In genomic region chr11:27205269-27205668, GRCh38 we compare ENCODE assay signal across 22 cellular contexts.
A peak's percentile ranks its signal among the peaks of the same experiment; 100 is the strongest.
DNase-seq lines count a peak whose midpoint lies in the region; ATAC-seq and TF ChIP-seq lines count a peak whose summit lies in the region.
"Had no signal": no experiment of that assay in that cellular context is flagged by ENCODE, and none has a peak within 500 bp of the region (broad histone marks: within the 10 kb centered on the region; RNA-seq: fewer than 3 reads in every experiment).

No MANE protein-coding gene starts in this region.

- H2BK20ac ChIP-seq in IMR-90 (ENCODE audit: low read depth, low read length): no peak overlapping the region

- H3K36me3 ChIP-seq in IMR-90 (ENCODE audit: control insufficient read depth, insufficient read depth, low read length): no peaks in the 10 kb centered on the region
- no peaks in the 10 kb centered on the region for H3K36me3 ChIP-seq in hepatocyte (replicated peaks; ENCODE audit: insufficient read depth, low read depth)
- no peaks in the 10 kb centered on the region for H3K36me3 ChIP-seq in sigmoid colon
- H3K36me3 ChIP-seq in PC-9 (ENCODE audit: low read depth): no peaks in the 10 kb centered on the region
- H3K36me3 ChIP-seq: esophagus muscularis mucosa, gastrocnemius medialis, tibial nerve had no signal

- no peak overlapping the region for H3K9ac ChIP-seq in IMR-90 (ENCODE audit: low read depth, low read length)
- H3K9ac ChIP-seq: parathyroid adenoma had no signal

- H3K27ac Mint-ChIP-seq in activated CD4-positive, alpha-beta T cell treated with anti-CD3 and anti-CD28 coated beads for 36 hours: no peak overlapping the region
- H3K27ac Mint-ChIP-seq: activated naive CD4-positive, alpha-beta T cell treated with anti-CD3 and anti-CD28 coated beads, Interleukin-2, amount 10 ng/mL, durations not matched to agents 7 days and 5 days; activated T-cell treated with anti-CD3 and anti-CD28 coated beads, Interleukin-2, amount 50 U/mL, for 72 hours; IgD-negative memory B cell had no signal

- BruUV-seq in IMR-90 (replicated peaks; lab: Mats Ljungman, UMichigan) (no TSS peak), PC-9 (replicated peaks; lab: Mats Ljungman, UMichigan) (no TSS peak)

- no peak overlapping the region for H4K5ac ChIP-seq in IMR-90 (ENCODE audit: low read depth, low read length)

- intact Hi-C loops in IMR-90 (cut with micrococcal nuclease) (no loop called here), sigmoid colon (cut with DNase I) (no loop called here), PC-9 (cut with micrococcal nuclease; ENCODE audit: unreplicated experiment) (loop anchor here (10.0 kb wide), 1 partner anchor 80 kb away; no protein-coding TSS in a partner anchor)
- intact Hi-C loops in activated CD4-positive, alpha-beta T cell treated with anti-CD3 and anti-CD28 coated beads for 36 hours (cut with DNase I, micrococcal nuclease): no loop called here

- no peak overlapping the region for H3K4ac ChIP-seq in IMR-90 (ENCODE audit: low read depth, low read length)

- H3K27ac ChIP-seq in IMR-90 (ENCODE audit: insufficient read depth, low read length) (no peak overlapping the region), hepatocyte (peak overlapping the region; percentile 83), sigmoid colon (peak overlapping the region in 3 of 4 donors; percentile 13 to 81 (median 78)), PC-9 (no peak overlapping the region)
- H3K27ac ChIP-seq: esophagus muscularis mucosa, gastrocnemius medialis, parathyroid adenoma, tibial nerve had no signal

- H4K20me1 ChIP-seq in IMR-90 (ENCODE audit: insufficient read depth, low read length) (no peaks in the 10 kb centered on the region), hepatocyte (ENCODE audit: insufficient read depth, poor library complexity, severe bottlenecking) (no peaks in the 10 kb centered on the region), PC-9 (ENCODE audit: insufficient read depth) (no peaks in the 10 kb centered on the region)

- CTCF ChIA-PET in IMR-90 (lab: Yijun Ruan, JAX): interaction anchor here (1.1 kb wide), 2 partner anchors 91 to 281 kb away, joined by 3 read pairs; no protein-coding TSS in a partner anchor
- CTCF ChIA-PET in PC-9 (lab: Charles Lee): interaction anchor here (1.0 kb wide), 1 partner anchor 91 kb away, joined by 3 read pairs; no protein-coding TSS in a partner anchor
- CTCF ChIA-PET in activated CD4-positive, alpha-beta T cell treated with anti-CD3 and anti-CD28 coated beads for 36 hours (lab: Charles Lee): no interaction called here

- no peak overlapping the region for H3K56ac ChIP-seq in IMR-90 (ENCODE audit: extremely low read depth, insufficient read depth, low read length)

- H4K8ac ChIP-seq in IMR-90 (ENCODE audit: low read depth in 2 of 2, low read length in 2 of 2): no peak overlapping the region

- no peak for TF ChIP-seq POLR2A in IMR-90 (IDR thresholded peaks at IDR 0.05; ENCODE audit: low read depth, low read length)
- TF ChIP-seq POLR2A in sigmoid colon (IDR thresholded peaks at IDR 0.05): no peak

- no peaks in the 10 kb centered on the region for H3K79me2 ChIP-seq in hepatocyte
- H3K79me2 ChIP-seq in PC-9 (ENCODE audit: low read depth): no peaks in the 10 kb centered on the region
- H3K79me2 ChIP-seq: parathyroid adenoma had no signal

- no peaks in the 10 kb centered on the region for H3K9me3 Mint-ChIP-seq in activated CD4-positive, alpha-beta T cell treated with anti-CD3 and anti-CD28 coated beads for 36 hours (ENCODE audit: low read depth)
- H3K9me3 Mint-ChIP-seq: activated naive CD4-positive, alpha-beta T cell treated with anti-CD3 and anti-CD28 coated beads, Interleukin-2, amount 10 ng/mL, durations not matched to agents 7 days and 5 days; activated T-cell treated with anti-CD3 and anti-CD28 coated beads, Interleukin-2, amount 50 U/mL, for 72 hours; H9; IgD-negative memory B cell had no signal

- peaks cover 3% of the 10 kb centered on the region for H3K4me1 ChIP-seq in IMR-90 (ENCODE audit: control insufficient read depth, insufficient read depth, low read length)
- H3K4me1 ChIP-seq in hepatocyte (ENCODE audit: insufficient read depth): peaks cover 72% of the 10 kb centered on the region
- H3K4me1 ChIP-seq in sigmoid colon: peaks cover 0 to 71% (median 55%) of the 10 kb centered on the region in 4 donors
- peaks cover 48% of the 10 kb centered on the region for H3K4me1 ChIP-seq in PC-9 (replicated peaks; ENCODE audit: insufficient read depth)
- H3K4me1 ChIP-seq: parathyroid adenoma had no signal

- H3F3A ChIP-seq in PC-9 (ENCODE audit: insufficient read depth, low read depth): peaks cover 14% of the 10 kb centered on the region; the same call in 1 of the 2 replicates

- 50% methylated on average over 2 of the region's 3 CpGs; no CpG with 5 or more reads in 1 of the 2 experiments for WGBS in IMR-90 (ENCODE audit: extremely low coverage in 2 of 2, insufficient read length in 1 of 2), 2 experiments
- WGBS in hepatocyte (ENCODE audit: low lambda C conversion rate, missing lambda C conversion rate): 20% methylated on average over 3 of the region's 3 CpGs
- WGBS in sigmoid colon, 2 donors: 7 to 40% methylated on average over 3 of the region's 3 CpGs

- no peaks in the 10 kb centered on the region for H3K36me3 Mint-ChIP-seq in activated CD4-positive, alpha-beta T cell treated with anti-CD3 and anti-CD28 coated beads for 36 hours (ENCODE audit: low read depth)
- H3K36me3 Mint-ChIP-seq: activated naive CD4-positive, alpha-beta T cell treated with anti-CD3 and anti-CD28 coated beads, Interleukin-2, amount 10 ng/mL, durations not matched to agents 7 days and 5 days; IgD-negative memory B cell had no signal

- H2AK9ac ChIP-seq in IMR-90 (replicated peaks; ENCODE audit: low read depth, low read length, poor library complexity): no peak overlapping the region

- H3K27me3 ChIP-seq in IMR-90 (ENCODE audit: control insufficient read depth, insufficient read depth, low read length) (no peaks in the 10 kb centered on the region; the same call in 1 of the 2 replicates), hepatocyte (no peaks in the 10 kb centered on the region), sigmoid colon (no peaks in the 10 kb centered on the region), PC-9 (ENCODE audit: insufficient read depth, low read depth) (no peaks in the 10 kb centered on the region)
- H3K27me3 ChIP-seq: esophagus muscularis mucosa, gastrocnemius medialis, tibial nerve had no signal

- dilution Hi-C loops in IMR-90 (cut with HindIII; ENCODE audit: low sequenced_read_pairs, unreplicated experiment): no loop called here

- H3K79me1 ChIP-seq in IMR-90 (ENCODE audit: low read depth in 1 of 2, low read length in 2 of 2): no peaks in the 10 kb centered on the region

- in situ Hi-C loops in IMR-90 (cut with MboI; ENCODE audit: low sequenced_read_pairs): no loop called here

- H3K4me3 ChIP-seq in IMR-90 (ENCODE audit: insufficient read depth, low read depth, low read length) (no peak overlapping the region), hepatocyte (no peak overlapping the region), sigmoid colon (no peak overlapping the region), PC-9 (no peak overlapping the region)
- H3K4me3 ChIP-seq: esophagus muscularis mucosa, gastrocnemius medialis, tibial nerve had no signal

- no peak for TF ChIP-seq RAD21 in IMR-90 (IDR thresholded peaks at IDR 0.05; ENCODE audit: low read length)

- no peak overlapping the region for H2AK5ac ChIP-seq in IMR-90 (ENCODE audit: low read depth, low read length)

- H3K4me3 Mint-ChIP-seq in activated CD4-positive, alpha-beta T cell treated with anti-CD3 and anti-CD28 coated beads for 36 hours: no peak overlapping the region
- H3K4me3 Mint-ChIP-seq: activated naive CD4-positive, alpha-beta T cell treated with anti-CD3 and anti-CD28 coated beads, Interleukin-2, amount 10 ng/mL, durations not matched to agents 7 days and 5 days; activated T-cell treated with anti-CD3 and anti-CD28 coated beads, Interleukin-2, amount 50 U/mL, for 72 hours; H9; IgD-negative memory B cell; neural crest cell had no signal

- H2BK5ac ChIP-seq in IMR-90 (ENCODE audit: low read depth, low read length, poor library complexity, severe bottlenecking): no peak overlapping the region

- H3K4me1 Mint-ChIP-seq in activated CD4-positive, alpha-beta T cell treated with anti-CD3 and anti-CD28 coated beads for 36 hours: no peaks in the 10 kb centered on the region
- H3K4me1 Mint-ChIP-seq: activated naive CD4-positive, alpha-beta T cell treated with anti-CD3 and anti-CD28 coated beads, Interleukin-2, amount 10 ng/mL, durations not matched to agents 7 days and 5 days; IgD-negative memory B cell had no signal

- H2AFZ ChIP-seq in IMR-90 (replicated peaks; ENCODE audit: low read length, poor library complexity): no peak overlapping the region
- H2AFZ ChIP-seq in hepatocyte: no peak overlapping the region
- H2AFZ ChIP-seq in PC-9: no peak overlapping the region; the same call in 1 of the 2 replicates
- H2AFZ ChIP-seq: parathyroid adenoma had no signal

- no peak overlapping the region for H3K23ac ChIP-seq in IMR-90 (ENCODE audit: low read depth, low read length)

- DNase-seq in DMS53 (lab: John Stamatoyannopoulos, UW) (peak; percentile 34), DMS53 treated with DMSO at 0.1 percent for 48 hours (lab: John Stamatoyannopoulos, UW; ENCODE audit: unreplicated experiment) (no peak), IMR-90 (no peak), hepatocyte (ENCODE audit: low spot score) (no peak), sigmoid colon (no peak), PC-9 (no peak)
- DNase-seq in activated CD4-positive, alpha-beta T cell treated with anti-CD3 and anti-CD28 coated beads for 36 hours: no peak
- DNase-seq: activated CD4-positive, alpha-beta T cell treated with anti-CD3 and anti-CD28 coated beads for 4 hours; cortex of kidney; gastrocnemius medialis; hypothalamus; midbrain; NCI-H1105 treated with DMSO at 0.1 percent for 48 hours had no signal

- H3K27me3 Mint-ChIP-seq in activated CD4-positive, alpha-beta T cell treated with anti-CD3 and anti-CD28 coated beads for 36 hours: peaks cover 3% of the 10 kb centered on the region
- H3K27me3 Mint-ChIP-seq: IgD-negative memory B cell had no signal

- H2BK15ac ChIP-seq in IMR-90 (ENCODE audit: low read depth, low read length): no peak overlapping the region

- H3K18ac ChIP-seq in IMR-90 (ENCODE audit: low read depth, low read length): no peak overlapping the region

- ATAC-seq in IMR-90 (ENCODE audit: low read depth) (peak; percentile 56), HG03175 (IDR thresholded peaks at IDR 0.05; ENCODE audit: unreplicated experiment) (no peak)
- no peak for ATAC-seq in activated CD4-positive, alpha-beta T cell treated with anti-CD3 and anti-CD28 coated beads for 36 hours
- ATAC-seq: activated T-cell treated with anti-CD3 and anti-CD28 coated beads, Interleukin-2, amount 50 U/mL, for 72 hours; gastrocnemius medialis had no signal

- TF ChIP-seq CTCF in IMR-90 (conservative IDR thresholded peaks at IDR 0.05; ENCODE audit: low read depth, low read length) (no peak), hepatocyte (IDR thresholded peaks at IDR 0.05; ENCODE audit: poor library complexity) (no peak), sigmoid colon (IDR thresholded peaks at IDR 0.05) (no peak), PC-9 (conservative IDR thresholded peaks at IDR 0.05) (no peak)

- H3K4me2 ChIP-seq in IMR-90 (ENCODE audit: low read depth, low read length): no peak overlapping the region
- H3K4me2 ChIP-seq in hepatocyte: no peak overlapping the region
- H3K4me2 ChIP-seq in PC-9: no peak overlapping the region

- no peaks in the 10 kb centered on the region for H3K9me3 ChIP-seq in IMR-90 (ENCODE audit: control insufficient read depth, insufficient read depth, low read length)
- no peaks in the 10 kb centered on the region for H3K9me3 ChIP-seq in hepatocyte (ENCODE audit: low read depth)
- H3K9me3 ChIP-seq in sigmoid colon: no peaks in the 10 kb centered on the region
- no peaks in the 10 kb centered on the region for H3K9me3 ChIP-seq in PC-9 (ENCODE audit: insufficient read depth, low read depth)
- H3K9me3 ChIP-seq: esophagus muscularis mucosa, gastrocnemius medialis, tibial nerve had no signal

- H2BK120ac ChIP-seq in IMR-90 (ENCODE audit: low read depth, low read length): no peak overlapping the region

- no peak for TF ChIP-seq EP300 in sigmoid colon (IDR thresholded peaks at IDR 0.05)

- H3K14ac ChIP-seq in IMR-90 (replicated peaks; ENCODE audit: low read depth, low read length): no peak overlapping the region

- POLR2A ChIA-PET in IMR-90 (lab: Charles Lee; ENCODE audit: unreplicated experiment): interaction anchor here (0.5 kb wide), 1 partner anchor 282 kb away, joined by 3 read pairs; no protein-coding TSS in a partner anchor
- POLR2A ChIA-PET in PC-9 (lab: Charles Lee; ENCODE audit: unreplicated experiment): no interaction called here
- POLR2A ChIA-PET in activated CD4-positive, alpha-beta T cell treated with anti-CD3 and anti-CD28 coated beads for 36 hours (lab: Charles Lee): no interaction called here

- H3K9me2 ChIP-seq in hepatocyte (replicated peaks; ENCODE audit: insufficient read depth): no peaks in the 10 kb centered on the region
- no peaks in the 10 kb centered on the region for H3K9me2 ChIP-seq in PC-9 (ENCODE audit: insufficient read depth)

- no peak overlapping the region for H4K91ac ChIP-seq in IMR-90 (ENCODE audit: insufficient read depth, low read depth, low read length)

- H3K9me1 ChIP-seq in IMR-90 (ENCODE audit: insufficient read depth, low read length): no peaks in the 10 kb centered on the region; the same call in 1 of the 2 replicates

Comparison
In these comparisons a context has a peak if more than half of its experiments do, and no peak if none do; other contexts are left out.
1. H3K27ac ChIP-seq: peak in hepatocyte (single experiment) and sigmoid colon (3 of 4); none in IMR-90 (single experiment) and PC-9 (single experiment).